33 cellular contexts compared by ENCODE assay signal in the genomic region with DNA sequence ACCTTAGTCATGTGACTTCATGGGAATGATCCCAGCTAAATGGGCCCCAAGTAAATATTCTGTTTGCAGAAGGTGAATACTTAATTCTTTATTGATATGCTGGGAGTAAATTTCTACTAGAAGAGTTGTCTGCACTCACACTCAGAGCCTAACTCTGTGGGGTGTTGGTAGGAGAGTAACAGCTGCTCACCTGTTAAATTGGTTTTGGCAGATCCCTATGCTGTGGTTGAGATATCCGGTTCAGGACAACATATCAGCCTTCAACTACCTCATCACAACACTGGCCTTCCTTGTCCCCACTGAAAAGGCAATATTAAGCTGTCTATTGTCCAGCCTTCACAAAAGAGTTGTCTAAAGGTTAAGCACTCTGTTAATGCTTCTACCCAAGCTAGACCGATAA.
"Had no signal": no experiment of that assay in that cellular context is flagged by ENCODE, and none has a peak within 500 bp of the region (broad histone marks: within the 10 kb centered on the region; RNA-seq: fewer than 3 reads in every experiment).

No MANE protein-coding gene starts in this region.

- H3K27ac Mint-ChIP-seq: activated CD4-positive, alpha-beta T cell treated with anti-CD3 and anti-CD28 coated beads for 36 hours; activated CD4-positive, alpha-beta T cell treated with anti-CD3 and anti-CD28 coated beads, Interleukin-2, amount 10 ng/mL, durations not matched to agents 7 days and 5 days; activated CD8-positive, alpha-beta T cell treated with anti-CD3 and anti-CD28 coated beads, Interleukin-2, amount 10 ng/mL, durations not matched to agents 7 days and 5 days; activated naive CD4-positive, alpha-beta T cell treated with anti-CD3 and anti-CD28 coated beads for 36 hours; activated naive CD4-positive, alpha-beta T cell treated with anti-CD3 and anti-CD28 coated beads, Interleukin-2, amount 50 U/mL, for 72 hours; activated T-helper 1 cell treated with anti-CD3 and anti-CD28 coated beads, Interleukin-12 subunit alpha, Interleukin-12 subunit beta, Interleukin-2, Interleukin-4 antibody, amounts not matched to agents 30 ng/mL and 10 ng/mL and 1 ng/mL, durations not matched to agents 14 hours and 24 hours and 36 hours; T-helper 1 cell treated with Interleukin-12 subunit alpha and Interleukin-12 subunit beta and Interleukin-4 antibody, amounts not matched to agents 30 μg/mL and 1 μg/mL, for 36 hours; T-helper 2 cell treated with Interferon-gamma antibody and Interleukin-4, amounts not matched to agents 5 μg/mL and 100 μg/mL, for 36 hours had no signal

- H3K4me1 ChIP-seq: adrenal gland, body of pancreas, breast epithelium, SJCRH30 had no signal

- H3K36me3 ChIP-seq: adrenal gland, breast epithelium, SJCRH30 had no signal

- FAIRE-seq: astrocyte, TTC549 had no signal

- ATAC-seq: activated CD4-positive, alpha-beta T cell treated with anti-CD3 and anti-CD28 coated beads for 36 hours; activated CD8-positive, alpha-beta T cell treated with anti-CD3 and anti-CD28 coated beads, Interleukin-2, amount 10 ng/mL, durations not matched to agents 7 days and 5 days; activated naive CD4-positive, alpha-beta T cell treated with anti-CD3 and anti-CD28 coated beads, Interleukin-2, amount 50 U/mL, for 72 hours; activated T-cell treated with anti-CD3 and anti-CD28 coated beads, Interleukin-2, amount 50 U/mL, for 4 hours; body of pancreas; Panc1 had no signal

- H3K9me3 ChIP-seq: adrenal gland, body of pancreas, breast epithelium, SJCRH30 had no signal

- H3K27me3 Mint-ChIP-seq: activated CD4-positive, alpha-beta T cell treated with anti-CD3 and anti-CD28 coated beads for 36 hours; activated CD4-positive, alpha-beta T cell treated with anti-CD3 and anti-CD28 coated beads, Interleukin-2, amount 10 ng/mL, durations not matched to agents 7 days and 5 days had no signal

- DNase-seq: activated CD4-positive, alpha-beta T cell treated with anti-CD3 and anti-CD28 coated beads for 36 hours; activated CD4-positive, alpha-beta T cell treated with anti-CD3 and anti-CD28 coated beads, Interleukin-2, amount 10 ng/mL, durations not matched to agents 7 days and 5 days; activated CD4-positive, alpha-beta T cell treated with anti-CD3 and anti-CD28 coated beads, Interleukin-2, amount 50 U/mL, for 48 hours; activated CD8-positive, alpha-beta memory T cell treated with anti-CD3 and anti-CD28 coated beads, Interleukin-2, amount 50 U/mL, for 4 hours; activated CD8-positive, alpha-beta T cell treated with anti-CD3 and anti-CD28 coated beads, Interleukin-2, amount 10 ng/mL, durations not matched to agents 7 days and 5 days; activated gamma-delta T cell treated with Interleukin-2 at 50 U/mL for 16 hours; activated naive CD4-positive, alpha-beta T cell treated with anti-CD3 and anti-CD28 coated beads for 36 hours; activated T-cell treated with anti-CD3 and anti-CD28 coated beads for 4 hours; activated T-cell treated with anti-CD3 and anti-CD28 coated beads, Interleukin-2, amount 50 U/mL, for 4 hours; adrenal gland; body of pancreas; KG1; NCI-H1092 treated with DMSO at 0.1 percent for 48 hours; NCI-H1417; NCI-H146; NCI-H187; NCI-H2029 treated with DMSO at 0.1 percent for 48 hours; NCI-H2107; NCI-H2171; NCI-H510A; NCI-H526; NCI-H748 treated with DMSO at 0.1 percent for 48 hours; SHP77 had no signal

- H3K4me3 ChIP-seq: adrenal gland, body of pancreas, breast epithelium, SJCRH30, SK-N-MC had no signal

- H3K4me1 Mint-ChIP-seq: activated CD4-positive, alpha-beta T cell treated with anti-CD3 and anti-CD28 coated beads for 36 hours; activated CD4-positive, alpha-beta T cell treated with anti-CD3 and anti-CD28 coated beads, Interleukin-2, amount 10 ng/mL, durations not matched to agents 7 days and 5 days had no signal

- H3K36me3 Mint-ChIP-seq: activated naive CD4-positive, alpha-beta T cell treated with anti-CD3 and anti-CD28 coated beads, Interleukin-2, amount 50 U/mL, for 72 hours had no signal

- H3K4me3 Mint-ChIP-seq: activated CD4-positive, alpha-beta T cell treated with anti-CD3 and anti-CD28 coated beads for 36 hours; activated CD4-positive, alpha-beta T cell treated with anti-CD3 and anti-CD28 coated beads, Interleukin-2, amount 10 ng/mL, durations not matched to agents 7 days and 5 days; activated CD8-positive, alpha-beta T cell treated with anti-CD3 and anti-CD28 coated beads, Interleukin-2, amount 10 ng/mL, durations not matched to agents 7 days and 5 days; activated naive CD4-positive, alpha-beta T cell treated with anti-CD3 and anti-CD28 coated beads for 36 hours; activated T-cell treated with anti-CD3 and anti-CD28 coated beads, Interleukin-2, amount 50 U/mL, for 4 hours; activated T-helper 1 cell treated with anti-CD3 and anti-CD28 coated beads, Interleukin-12 subunit alpha, Interleukin-12 subunit beta, Interleukin-2, Interleukin-4 antibody, amounts not matched to agents 30 ng/mL and 10 ng/mL and 1 ng/mL, durations not matched to agents 14 hours and 24 hours and 36 hours; T-helper 1 cell treated with Interleukin-12 subunit alpha and Interleukin-12 subunit beta and Interleukin-4 antibody, amounts not matched to agents 30 μg/mL and 1 μg/mL, for 36 hours; T-helper 2 cell treated with Interferon-gamma antibody and Interleukin-4, amounts not matched to agents 5 μg/mL and 100 μg/mL, for 36 hours had no signal

- H3K9me3 Mint-ChIP-seq: activated CD4-positive, alpha-beta T cell treated with anti-CD3 and anti-CD28 coated beads, Interleukin-2, amount 10 ng/mL, durations not matched to agents 7 days and 5 days; activated T-cell treated with anti-CD3 and anti-CD28 coated beads, Interleukin-2, amount 50 U/mL, for 4 hours; activated T-helper 1 cell treated with anti-CD3 and anti-CD28 coated beads, Interleukin-12 subunit alpha, Interleukin-12 subunit beta, Interleukin-2, Interleukin-4 antibody, amounts not matched to agents 30 ng/mL and 10 ng/mL and 1 ng/mL, durations not matched to agents 14 hours and 24 hours and 36 hours; T-helper 2 cell treated with Interferon-gamma antibody and Interleukin-4, amounts not matched to agents 5 μg/mL and 100 μg/mL, for 36 hours had no signal

- H3K27ac ChIP-seq: adrenal gland, body of pancreas, breast epithelium, SJCRH30, SK-N-MC had no signal

- H3K27me3 ChIP-seq: adrenal gland, body of pancreas, breast epithelium, SJCRH30 had no signal
